In the genomic region with DNA sequence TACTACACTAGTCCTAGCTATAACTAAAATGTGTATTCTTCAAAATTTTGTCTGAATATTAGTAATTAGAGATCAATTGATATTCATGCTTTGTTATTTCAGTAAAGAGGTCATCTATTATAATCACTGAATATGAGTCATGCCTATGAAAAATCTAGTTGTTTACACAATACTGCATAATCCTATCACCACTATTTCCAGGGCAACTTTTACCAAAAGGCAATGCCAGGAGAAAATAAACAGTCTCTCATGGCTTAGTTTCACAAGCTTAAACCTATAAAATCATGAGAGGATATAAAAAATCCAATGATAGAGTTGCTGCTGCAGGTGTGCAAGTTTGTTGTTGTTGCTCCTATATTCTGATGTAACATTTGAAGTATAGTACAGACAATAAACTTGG, we compare ENCODE assay signal across 21 cellular contexts.
DNase-seq lines count a peak whose midpoint lies in the region; ATAC-seq, FAIRE-seq and TF ChIP-seq lines count a peak whose summit lies in the region.
"Had no signal": no experiment of that assay in that cellular context is flagged by ENCODE, and none has a peak within 500 bp of the region (broad histone marks: within the 10 kb centered on the region; RNA-seq: fewer than 3 reads in every experiment).

No MANE protein-coding gene starts in this region.

- DNase-seq in AG10803 (ENCODE audit: low read depth) = peak; percentile 11
- DNase-seq in amniotic epithelial cell (ENCODE audit: low read depth) = peak; percentile 37
- peak; percentile 40 for DNase-seq in fibroblast of peridontal ligament (ENCODE audit: extremely low read depth)
- no peak for DNase-seq in CD8-positive, alpha-beta T cell
- DNase-seq in AG08396 (ENCODE audit: low spot score) = no peak
- no peak for DNase-seq in RCC 7860 (ENCODE audit: low spot score)
- DNase-seq: C1 segment of cervical spinal cord, MM.1S, NCI-H1092, NCI-H1436 treated with DMSO at 0.1 percent for 48 hours, NCI-H2029, NCI-H2171, NCI-H526 treated with DMSO at 0.1 percent for 48 hours, Peyer's patch, Right ventricle myocardium superior, SW 1271 had no signal

- ATAC-seq in CD8-positive, alpha-beta T cell = no peak
- ATAC-seq in HG03520 (IDR thresholded peaks at IDR 0.05; ENCODE audit: unreplicated experiment) = no peak
- ATAC-seq: GM12878 had no signal

- no peaks in the 10 kb centered on the region for H3K4me1 ChIP-seq in HEK293 (ENCODE audit: control insufficient read depth, insufficient read depth, low read length)
- no peaks in the 10 kb centered on the region for H3K4me1 ChIP-seq in CD8-positive, alpha-beta T cell (ENCODE audit: insufficient read depth, low read length)
- H3K4me1 ChIP-seq: Peyer's patch had no signal

- peaks cover 4% of the 10 kb centered on the region for H3K27me3 Mint-ChIP-seq in CD8-positive, alpha-beta T cell (ENCODE audit: low read depth)

- CTCF ChIA-PET in HEK293 (lab: Yijun Ruan, JAX) = no interaction called here
- CTCF ChIA-PET in CD8-positive, alpha-beta T cell (lab: Charles Lee) = no interaction called here

- H3K36me3 Mint-ChIP-seq in CD8-positive, alpha-beta T cell = no peaks in the 10 kb centered on the region

- no peak overlapping the region for H3K27ac Mint-ChIP-seq in CD8-positive, alpha-beta T cell

- no peak for FAIRE-seq in RCC 7860 (lab: Jason Lieb, UNC)
- FAIRE-seq: GM12878, GM19239, H1 had no signal

- intact Hi-C loops in CD8-positive, alpha-beta T cell (cut with DNase I, micrococcal nuclease) = no loop called here

- no peaks in the 10 kb centered on the region for H3K27me3 ChIP-seq in CD8-positive, alpha-beta T cell (ENCODE audit: insufficient read depth, low read length)

- H3K9me3 Mint-ChIP-seq in CD8-positive, alpha-beta T cell = no peaks in the 10 kb centered on the region

- no peaks in the 10 kb centered on the region for H3K4me1 Mint-ChIP-seq in CD8-positive, alpha-beta T cell (ENCODE audit: low read depth)

- H3K4me3 ChIP-seq in AG10803 (ENCODE audit: low read length) (no peak overlapping the region), HEK293 (ENCODE audit: low read depth, low read length) (no peak overlapping the region)
- no peak overlapping the region for H3K4me3 ChIP-seq in CD8-positive, alpha-beta T cell (ENCODE audit: low read depth, low read length)
- H3K4me3 ChIP-seq: GM12878, Peyer's patch had no signal

- TF ChIP-seq CTCF in AG10803 (conservative IDR thresholded peaks at IDR 0.05; ENCODE audit: low read length) (no peak), HEK293 (tag by site-specific recombination; IDR thresholded peaks at IDR 0.05) (no peak)
- no peak for TF ChIP-seq CTCF in CD8-positive, alpha-beta T cell (IDR thresholded peaks at IDR 0.05)

- H3K4me3 Mint-ChIP-seq in CD8-positive, alpha-beta T cell = no peak overlapping the region

- POLR2A ChIA-PET in HEK293 (lab: Yijun Ruan, JAX) = no interaction called here
- POLR2A ChIA-PET in CD8-positive, alpha-beta T cell (lab: Charles Lee) = no interaction called here

- H3K27ac ChIP-seq in HEK293 (ENCODE audit: extremely low read depth, low read depth, low read length) = no peak overlapping the region
- H3K27ac ChIP-seq in CD8-positive, alpha-beta T cell (ENCODE audit: low read depth, low read length) = no peak overlapping the region
- H3K27ac ChIP-seq: Peyer's patch had no signal

- no peaks in the 10 kb centered on the region for H3K9me3 ChIP-seq in HEK293 (ENCODE audit: control insufficient read depth, insufficient read depth, low read depth, low read length)
- H3K9me3 ChIP-seq in CD8-positive, alpha-beta T cell (ENCODE audit: low read length) = no peaks in the 10 kb centered on the region
- H3K9me3 ChIP-seq: Peyer's patch had no signal

- H3K36me3 ChIP-seq in HEK293 (ENCODE audit: control insufficient read depth in 2 of 2, insufficient read depth in 1 of 2, low read length in 2 of 2) = no peaks in the 10 kb centered on the region
- H3K36me3 ChIP-seq in CD8-positive, alpha-beta T cell (ENCODE audit: insufficient read depth, low read length) = no peaks in the 10 kb centered on the region
- H3K36me3 ChIP-seq: Peyer's patch had no signal

TF ChIP-seq in HEK293, 187 proteins besides CTCF, POLR2A, EP300 and RAD21:
- TF ChIP-seq PRDM6 (tag by site-specific recombination; IDR thresholded peaks at IDR 0.05) (peak; percentile 25; the same call in 1 of the 2 replicates), ZNF654 (tag by site-specific recombination; IDR thresholded peaks at IDR 0.05; ENCODE audit: low read depth) (no peak)

Comparison
In these comparisons a context has a peak if more than half of its experiments do, and no peak if none do; other contexts are left out.
1. DNase-seq: peak in AG10803 (single experiment), amniotic epithelial cell (single experiment) and fibroblast of peridontal ligament (single experiment); none in CD8-positive, alpha-beta T cell (0 of 7), AG08396 (single experiment) and RCC 7860 (single experiment).